In genomic region chr15:36911322-36911944, GRCh38 we compare ENCODE assay signal across 11 cellular contexts.
DNase-seq lines count a peak whose midpoint lies in the region; ATAC-seq, FAIRE-seq and TF ChIP-seq lines count a peak whose summit lies in the region.
"Had no signal": no experiment of that assay in that cellular context is flagged by ENCODE, and none has a peak within 500 bp of the region (broad histone marks: within the 10 kb centered on the region; RNA-seq: fewer than 3 reads in every experiment).

No MANE protein-coding gene starts in this region.

- TF ChIP-seq CTCF in bronchial epithelial cell (IDR thresholded peaks at IDR 0.05; ENCODE audit: insufficient read depth, low read length, severe bottlenecking): no peak

- DNase-seq in NCI-H1436 (lab: John Stamatoyannopoulos, UW) (peak; percentile 48), NCI-H1436 treated with DMSO at 0.1 percent for 48 hours (lab: John Stamatoyannopoulos, UW) (no peak), NCI-H226 (peak; percentile 75), bronchial epithelial cell (ENCODE audit: low read depth) (peak; percentile 60), renal cortical epithelial cell (ENCODE audit: low read depth) (peak; percentile 6), UCSD-AML1 (lab: John Stamatoyannopoulos, UW; ENCODE audit: unreplicated experiment) (no peak), GM19240 (ENCODE audit: insufficient read length, low spot score) (no peak)
- no peak for DNase-seq in naive thymus-derived CD8-positive, alpha-beta T cell
- DNase-seq: activated T-cell treated with anti-CD3 and anti-CD28 coated beads, Interleukin-2, amount 50 U/mL, for 24 hours; lower lobe of right lung had no signal

- no peaks in the 10 kb centered on the region for H3K36me3 ChIP-seq in bronchial epithelial cell (ENCODE audit: control insufficient read depth, insufficient read depth, low read length)
- H3K36me3 ChIP-seq: lower lobe of right lung had no signal

- ATAC-seq in naive thymus-derived CD8-positive, alpha-beta T cell: no peak
- ATAC-seq: lower lobe of right lung had no signal

- H3K4me3 ChIP-seq in bronchial epithelial cell (ENCODE audit: low read depth, low read length): no peak overlapping the region
- H3K4me3 ChIP-seq: lower lobe of right lung had no signal

- POLR2A ChIA-PET in naive thymus-derived CD8-positive, alpha-beta T cell (lab: Charles Lee): no interaction called here

- H3K36me3 Mint-ChIP-seq in naive thymus-derived CD8-positive, alpha-beta T cell: no peaks in the 10 kb centered on the region

- H3K4me1 Mint-ChIP-seq in naive thymus-derived CD8-positive, alpha-beta T cell: peaks cover 0 to 1% (median 0%) of the 10 kb centered on the region in 4 donors

- no peak for FAIRE-seq in bronchial epithelial cell (lab: Jason Lieb, UNC)
- FAIRE-seq: A204.1 had no signal

- peaks cover 1 to 15% (median 6%) of the 10 kb centered on the region in 5 donors for H3K27me3 Mint-ChIP-seq in naive thymus-derived CD8-positive, alpha-beta T cell

- H3K27ac Mint-ChIP-seq in naive thymus-derived CD8-positive, alpha-beta T cell: no peak overlapping the region
- H3K27ac Mint-ChIP-seq: activated T-cell treated with anti-CD3 and anti-CD28 coated beads, Interleukin-2, amount 50 U/mL, for 24 hours had no signal

- no peaks in the 10 kb centered on the region for H3K27me3 ChIP-seq in bronchial epithelial cell (ENCODE audit: control insufficient read depth, insufficient read depth, low read length)

- no peak overlapping the region for H3K4me3 Mint-ChIP-seq in naive thymus-derived CD8-positive, alpha-beta T cell
- H3K4me3 Mint-ChIP-seq: activated T-cell treated with anti-CD3 and anti-CD28 coated beads, Interleukin-2, amount 50 U/mL, for 24 hours had no signal

- H3K9me3 Mint-ChIP-seq in naive thymus-derived CD8-positive, alpha-beta T cell: peaks cover 0 to 1% (median 0%) of the 10 kb centered on the region in 9 donors
- H3K9me3 Mint-ChIP-seq: activated T-cell treated with anti-CD3 and anti-CD28 coated beads, Interleukin-2, amount 50 U/mL, for 24 hours had no signal

Comparison
In these comparisons a context has a peak if more than half of its experiments do, and no peak if none do; other contexts are left out.
1. DNase-seq: peak in NCI-H1436 (single experiment), NCI-H226 (single experiment), bronchial epithelial cell (single experiment) and renal cortical epithelial cell (single experiment); none in NCI-H1436 treated with DMSO at 0.1 percent for 48 hours (single experiment), UCSD-AML1 (single experiment), naive thymus-derived CD8-positive, alpha-beta T cell (0 of 10) and GM19240 (single experiment).